In the genomic region with DNA sequence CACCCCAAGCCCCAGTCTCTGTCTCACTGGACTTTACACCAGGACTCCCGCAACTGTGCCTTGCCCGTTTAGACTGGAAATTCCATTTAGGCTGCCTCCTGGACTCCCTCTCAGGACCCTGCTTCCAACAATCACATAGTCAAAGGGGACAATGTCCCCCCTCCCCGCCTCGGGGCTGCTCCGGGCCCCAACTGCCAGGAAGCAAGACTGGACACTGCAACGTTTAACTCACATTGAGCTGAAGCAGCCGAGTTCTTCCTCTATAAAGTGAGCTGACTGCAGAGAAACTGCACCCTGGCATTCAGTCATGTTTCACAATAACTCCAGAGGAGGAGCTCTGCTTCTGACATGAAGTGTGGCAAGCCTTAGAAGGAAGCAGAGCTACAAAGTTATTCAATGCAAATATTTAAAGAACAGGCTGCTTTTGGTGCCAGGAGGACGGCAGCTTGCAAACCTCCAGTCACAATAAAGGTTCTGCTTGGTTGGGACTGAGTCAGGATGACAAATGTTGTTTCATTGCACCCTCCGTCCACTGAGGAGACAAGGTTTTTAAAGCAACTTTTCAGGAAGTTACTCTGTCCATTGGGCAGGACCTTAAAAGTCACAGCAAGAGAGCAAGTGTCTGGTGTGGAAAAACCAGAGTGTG, we compare ENCODE assay signal across 1 cellular context.
TF ChIP-seq lines count a peak whose summit lies in the region.

No MANE protein-coding gene starts in this region.

TF ChIP-seq in Ishikawa, 13 proteins besides CTCF, POLR2A, EP300 and RAD21 (continued from another document):
- TF ChIP-seq, protein P1, sequence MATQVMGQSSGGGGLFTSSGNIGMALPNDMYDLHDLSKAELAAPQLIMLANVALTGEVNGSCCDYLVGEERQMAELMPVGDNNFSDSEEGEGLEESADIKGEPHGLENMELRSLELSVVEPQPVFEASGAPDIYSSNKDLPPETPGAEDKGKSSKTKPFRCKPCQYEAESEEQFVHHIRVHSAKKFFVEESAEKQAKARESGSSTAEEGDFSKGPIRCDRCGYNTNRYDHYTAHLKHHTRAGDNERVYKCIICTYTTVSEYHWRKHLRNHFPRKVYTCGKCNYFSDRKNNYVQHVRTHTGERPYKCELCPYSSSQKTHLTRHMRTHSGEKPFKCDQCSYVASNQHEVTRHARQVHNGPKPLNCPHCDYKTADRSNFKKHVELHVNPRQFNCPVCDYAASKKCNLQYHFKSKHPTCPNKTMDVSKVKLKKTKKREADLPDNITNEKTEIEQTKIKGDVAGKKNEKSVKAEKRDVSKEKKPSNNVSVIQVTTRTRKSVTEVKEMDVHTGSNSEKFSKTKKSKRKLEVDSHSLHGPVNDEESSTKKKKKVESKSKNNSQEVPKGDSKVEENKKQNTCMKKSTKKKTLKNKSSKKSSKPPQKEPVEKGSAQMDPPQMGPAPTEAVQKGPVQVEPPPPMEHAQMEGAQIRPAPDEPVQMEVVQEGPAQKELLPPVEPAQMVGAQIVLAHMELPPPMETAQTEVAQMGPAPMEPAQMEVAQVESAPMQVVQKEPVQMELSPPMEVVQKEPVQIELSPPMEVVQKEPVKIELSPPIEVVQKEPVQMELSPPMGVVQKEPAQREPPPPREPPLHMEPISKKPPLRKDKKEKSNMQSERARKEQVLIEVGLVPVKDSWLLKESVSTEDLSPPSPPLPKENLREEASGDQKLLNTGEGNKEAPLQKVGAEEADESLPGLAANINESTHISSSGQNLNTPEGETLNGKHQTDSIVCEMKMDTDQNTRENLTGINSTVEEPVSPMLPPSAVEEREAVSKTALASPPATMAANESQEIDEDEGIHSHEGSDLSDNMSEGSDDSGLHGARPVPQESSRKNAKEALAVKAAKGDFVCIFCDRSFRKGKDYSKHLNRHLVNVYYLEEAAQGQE (IDR thresholded peaks at IDR 0.05; ENCODE audit: low read depth): no peak
- peak; percentile 66 for TF ChIP-seq NFIC (IDR thresholded peaks at IDR 0.05)
- peak; percentile 48; the same call in 1 of the 2 replicates for TF ChIP-seq TEAD4 (IDR thresholded peaks at IDR 0.05)
- TF ChIP-seq, protein P2, sequence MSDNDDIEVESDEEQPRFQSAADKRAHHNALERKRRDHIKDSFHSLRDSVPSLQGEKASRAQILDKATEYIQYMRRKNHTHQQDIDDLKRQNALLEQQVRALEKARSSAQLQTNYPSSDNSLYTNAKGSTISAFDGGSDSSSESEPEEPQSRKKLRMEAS (IDR thresholded peaks at IDR 0.05): peak; percentile 58
- peak; percentile 96 for TF ChIP-seq CEBPB (IDR thresholded peaks at IDR 0.05)
- 0 out of 2 replicates have a peak, but pooled peaks have one; percentile 30 for TF ChIP-seq YY1 (IDR thresholded peaks at IDR 0.05; ENCODE audit: low read depth)
- TF ChIP-seq TAF1 (IDR thresholded peaks at IDR 0.05; ENCODE audit: low read depth): 0 out of 2 replicates have a peak, but pooled peaks have one; percentile 13
TF ChIP-seq in Ishikawa: peak in this region for 7.
